ENCODE assay signal across 8 cellular contexts in the genomic region with DNA sequence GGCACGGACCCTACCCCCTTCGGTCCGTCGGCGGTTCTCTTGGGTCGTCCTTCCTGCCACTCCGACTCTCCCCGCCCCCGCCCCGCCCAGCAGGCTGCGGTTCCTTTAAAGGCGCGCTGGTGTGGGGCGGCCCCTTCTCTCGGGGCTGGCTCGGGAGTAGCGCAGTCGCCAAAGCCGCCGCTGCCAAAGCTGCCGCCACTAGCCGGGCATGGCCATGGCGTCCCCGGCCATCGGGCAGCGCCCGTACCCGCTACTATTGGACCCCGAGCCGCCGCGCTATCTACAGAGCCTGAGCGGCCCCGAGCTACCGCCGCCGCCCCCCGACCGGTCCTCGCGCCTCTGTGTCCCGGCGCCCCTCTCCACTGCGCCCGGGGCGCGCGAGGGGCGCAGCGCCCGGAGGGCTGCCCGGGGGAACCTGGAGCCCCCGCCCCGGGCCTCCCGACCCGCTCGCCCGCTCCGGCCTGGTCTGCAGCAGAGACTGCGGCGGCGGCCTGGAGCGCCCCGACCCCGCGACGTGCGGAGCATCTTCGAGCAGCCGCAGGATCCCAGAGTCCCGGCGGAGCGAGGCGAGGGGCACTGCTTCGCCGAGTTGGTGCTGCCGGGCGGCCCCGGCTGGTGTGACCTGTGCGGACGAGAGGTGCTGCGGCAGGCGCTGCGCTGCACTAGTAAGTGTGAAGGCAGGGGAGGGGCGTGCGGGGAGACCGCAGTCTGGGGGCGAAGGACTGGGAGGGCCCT. TPM values are rescaled to one million over a fixed set of nuclear protein-coding genes. Genes with fewer than 3 reads are reported as not detected.
DNase-seq lines count a peak whose midpoint lies in the region; ATAC-seq and TF ChIP-seq lines count a peak whose summit lies in the region.

A gene with protein sequence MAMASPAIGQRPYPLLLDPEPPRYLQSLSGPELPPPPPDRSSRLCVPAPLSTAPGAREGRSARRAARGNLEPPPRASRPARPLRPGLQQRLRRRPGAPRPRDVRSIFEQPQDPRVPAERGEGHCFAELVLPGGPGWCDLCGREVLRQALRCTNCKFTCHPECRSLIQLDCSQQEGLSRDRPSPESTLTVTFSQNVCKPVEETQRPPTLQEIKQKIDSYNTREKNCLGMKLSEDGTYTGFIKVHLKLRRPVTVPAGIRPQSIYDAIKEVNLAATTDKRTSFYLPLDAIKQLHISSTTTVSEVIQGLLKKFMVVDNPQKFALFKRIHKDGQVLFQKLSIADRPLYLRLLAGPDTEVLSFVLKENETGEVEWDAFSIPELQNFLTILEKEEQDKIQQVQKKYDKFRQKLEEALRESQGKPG (plus strand): TSS at position 137 of the 735 bp plus-strand sequence. CDS start 72 bp downstream, at position 209.

- no peak within 1 kb of the TSS for H3K27ac ChIP-seq in mucosa of rectum (ENCODE audit: low read depth in 2 of 2, low read length in 2 of 2)

- peak within 1 kb of the TSS; percentile 14 to 55 for H3K9ac ChIP-seq in mucosa of rectum (ENCODE audit: low read depth in 1 of 2, low read length in 2 of 2)

- no peak for TF ChIP-seq CTCF in GM12865 (IDR thresholded peaks at IDR 0.05; ENCODE audit: insufficient read depth, low read depth, low read length, missing control alignments)

- DNase-seq in GM12865 (ENCODE audit: low read depth), result peak; percentile 88
- DNase-seq in NCI-H460 (ENCODE audit: extremely low read depth, low read depth), result peak; percentile 30
- peak; percentile 26 for DNase-seq in activated CD8-positive, alpha-beta memory T cell treated with anti-CD3 and anti-CD28 coated beads, Interleukin-2, amount 50 U/mL, for 1 hour (ENCODE audit: extremely low read depth)
- DNase-seq in epidermal melanocyte (ENCODE audit: insufficient read length, low spot score), result peak; percentile 48
- DNase-seq in stimulated activated CD8-positive, alpha-beta memory T cell treated with anti-CD3 and anti-CD28 coated beads, Interleukin-4, amount 100 ng/mL, for 48 hours, result peak; percentile 92

- H3K4me3 ChIP-seq in GM12865 (ENCODE audit: low read depth, low read length), result peak within 1 kb of the TSS; percentile 84
- H3K4me3 ChIP-seq in mucosa of rectum (ENCODE audit: low read length in 2 of 2), result peak within 1 kb of the TSS; percentile 66 to 70

- ATAC-seq in HG02642 (IDR thresholded peaks at IDR 0.05; ENCODE audit: poor library complexity, unreplicated experiment) (peak; percentile 68), GM19455 (IDR thresholded peaks at IDR 0.05; ENCODE audit: unreplicated experiment) (no peak)

- H3K27me3 ChIP-seq in mucosa of rectum (ENCODE audit: control insufficient read depth in 2 of 2, insufficient read depth in 2 of 2, low read length in 2 of 2), result peaks cover 15 to 20% of the 10 kb centered on the region in 2 donors

- peaks cover 8 to 13% of the 10 kb centered on the region in 2 donors for H3K4me1 ChIP-seq in mucosa of rectum (ENCODE audit: control insufficient read depth in 2 of 2, insufficient read depth in 2 of 2, low read length in 2 of 2)

- no peaks in the 10 kb centered on the region for H3K9me3 ChIP-seq in mucosa of rectum (ENCODE audit: control insufficient read depth in 2 of 2, low read length in 2 of 2)

- no peaks in the 10 kb centered on the region for H3K36me3 ChIP-seq in mucosa of rectum (ENCODE audit: control insufficient read depth in 2 of 2, insufficient read depth in 2 of 2, low read length in 2 of 2)

RNA-seq across cellular contexts. Expression of the gene that starts here (rescaled TPM):
- total RNA-seq in NCI-H460 (2014; rRNA removed; shearing (Covaris generic)), result 0.06 and 0.17 TPM in 2 replicates
- polyA plus RNA-seq in NCI-H460 (2014; cell fraction: nucleus; rRNA removed), result 0.24 and 0.46 TPM in 2 replicates

Comparison
In these comparisons a context has a peak if more than half of its experiments do, and no peak if none do; other contexts are left out.
1. Peak in DNase-seq in NCI-H460; RNA of the gene not detected or under 1 TPM.
2. DNase-seq: peak in every context shown above with its lines; median percentile 92 in stimulated activated CD8-positive, alpha-beta memory T cell treated with anti-CD3 and anti-CD28 coated beads, Interleukin-4, amount 100 ng/mL, for 48 hours; 88 in GM12865; 48 in epidermal melanocyte; 30 in NCI-H460; 26 in activated CD8-positive, alpha-beta memory T cell treated with anti-CD3 and anti-CD28 coated beads, Interleukin-2, amount 50 U/mL, for 1 hour.